ENCODE assay signal across 9 cellular contexts in genomic region chr10:114239117-114239993, GRCh38. TPM values are rescaled to one million over a fixed set of nuclear protein-coding genes. Genes with fewer than 3 reads are reported as not detected.
DNase-seq lines count a peak whose midpoint lies in the region; ATAC-seq, FAIRE-seq and TF ChIP-seq lines count a peak whose summit lies in the region.
"Had no signal": no experiment of that assay in that cellular context is flagged by ENCODE, and none has a peak within 500 bp of the region (broad histone marks: within the 10 kb centered on the region; RNA-seq: fewer than 3 reads in every experiment).

Gene VWA2 (plus strand): TSS chr10:114239254. CDS start chr10:114248714, 9,460 bp downstream.

- FAIRE-seq in pancreas (lab: Jason Lieb, UNC) (no peak), urothelium cell line (lab: Jason Lieb, UNC) (no peak)

- H3K36me3 ChIP-seq in pancreas: no peaks in the 10 kb centered on the region

- no peak for TF ChIP-seq CTCF in epithelial cell of esophagus (IDR thresholded peaks at IDR 0.05; ENCODE audit: insufficient read depth, low read depth, low read length, missing control alignments)
- peak in 1 of 4 donors; percentile 17 for TF ChIP-seq CTCF in pancreas (IDR thresholded peaks at IDR 0.05)

- H3K4me1 ChIP-seq in pancreas: peaks cover 6 to 11% (median 9%) of the 10 kb centered on the region in 3 donors

- H3K9me3 ChIP-seq in pancreas: no peaks in the 10 kb centered on the region

- intact Hi-C loops in pancreas (cut with DNase I): no loop called here

- peak within 1 kb of the TSS; percentile 44 for H3K4me3 ChIP-seq in epithelial cell of esophagus (ENCODE audit: low read length)
- peak within 1 kb of the TSS; percentile 26 to 63 (median 52) for H3K4me3 ChIP-seq in pancreas

- DNase-seq in activated CD4-positive, alpha-beta T cell treated with anti-CD3 and anti-CD28 coated beads for 48 hours: peak; percentile 44
- no peak for DNase-seq in activated CD4-positive, alpha-beta T cell treated with anti-CD3 and anti-CD28 coated beads, Interleukin-2, amount 50 U/mL, for 4 hours
- DNase-seq in RPMI8226 (peak; percentile 39), epithelial cell of esophagus (ENCODE audit: low read depth) (peak; percentile 41), pancreas (peak; percentile 61 to 91 (median 70)), MV-4-11 (lab: John Stamatoyannopoulos, UW) (no peak), urothelium cell line (ENCODE audit: low spot score) (no peak)

- WGBS in pancreas, 2 donors: 4 to 5% methylated on average over 72 to 79 of the region's 79 CpGs

- ATAC-seq in pancreas (peak; percentile 82 to 92 (median 90)), HG03342 (IDR thresholded peaks at IDR 0.05; ENCODE audit: unreplicated experiment) (no peak)

- H3K27ac ChIP-seq in pancreas: peak within 1 kb of the TSS in 3 of 4 donors; percentile 37 to 68 (median 64)

- H3K27me3 ChIP-seq in pancreas: no peaks in the 10 kb centered on the region

RNA-seq across cellular contexts. Expression of gene VWA2, which starts in this region (rescaled TPM):
- 1 to 10 TPM; 2.8 to 9.5 (median 5.6) TPM for total RNA-seq in pancreas
- polyA plus RNA-seq in pancreas: 1 to 10 TPM; 1.4 to 1.6 TPM
- polyA plus RNA-seq: CD4-positive, CD25-positive, alpha-beta regulatory T cell had no signal

Comparison
In these comparisons a context has a peak if more than half of its experiments do, and no peak if none do; other contexts are left out.
1. DNase-seq: peak in activated CD4-positive, alpha-beta T cell treated with anti-CD3 and anti-CD28 coated beads for 48 hours (single experiment), RPMI8226 (single experiment), epithelial cell of esophagus (single experiment) and pancreas (6 of 6); none in activated CD4-positive, alpha-beta T cell treated with anti-CD3 and anti-CD28 coated beads, Interleukin-2, amount 50 U/mL, for 4 hours (0 of 2), MV-4-11 (single experiment) and urothelium cell line (single experiment).